26 cellular contexts compared by ENCODE assay signal in the genomic region with DNA sequence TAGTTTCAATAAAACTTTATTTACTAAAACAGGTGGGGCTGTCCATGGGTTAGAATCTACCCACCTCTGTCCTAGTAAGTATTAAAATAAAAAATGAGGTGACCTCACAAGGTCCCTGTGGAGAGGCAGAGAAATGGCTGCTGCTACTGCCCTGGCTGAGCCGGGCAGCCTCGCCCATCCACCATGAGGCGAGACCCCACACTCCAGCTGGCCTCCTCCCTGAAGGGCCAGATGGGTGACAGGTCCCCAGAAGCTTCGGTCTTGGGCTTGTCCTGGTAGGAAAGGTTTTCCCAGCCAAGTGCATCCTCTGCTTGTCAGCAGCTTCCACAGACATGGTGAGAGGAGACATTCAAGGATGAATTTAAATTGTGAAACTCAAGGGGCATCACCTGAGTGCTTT.
"Had no signal": no experiment of that assay in that cellular context is flagged by ENCODE, and none has a peak within 500 bp of the region (broad histone marks: within the 10 kb centered on the region; RNA-seq: fewer than 3 reads in every experiment).

No MANE protein-coding gene starts in this region.

- ATAC-seq: activated T-helper 17 cell treated with anti-CD3 and anti-CD28 coated beads, Interleukin-2, amount 50 U/mL, for 72 hours; HepG2; Panc1; T-cell had no signal

- DNase-seq: activated CD4-positive, alpha-beta memory T cell treated with anti-CD3 and anti-CD28 coated beads, Interleukin-2, amount 10 ng/mL, durations not matched to agents 7 days and 5 days; activated CD4-positive, alpha-beta T cell treated with anti-CD3 and anti-CD28 coated beads, Interleukin-2, amount 10 ng/mL, durations not matched to agents 7 days and 5 days; activated CD4-positive, CD25-positive, alpha-beta regulatory T cell; activated naive CD4-positive, alpha-beta T cell treated with anti-CD3 and anti-CD28 coated beads, Interleukin-2, amount 50 U/mL, for 16 hours; activated T-cell treated with anti-CD3 and anti-CD28 coated beads for 4 hours; activated T-cell treated with anti-CD3 and anti-CD28 coated beads, Interleukin-2, amount 50 U/mL, for 48 hours; adrenal gland; anterior cingulate cortex; MG63; MV-4-11; NCI-H1105; NCI-H1436; NCI-H1694 treated with DMSO at 0.1 percent for 48 hours; NCI-H446 treated with DMSO at 0.1 percent for 48 hours; NCI-H526 treated with DMSO at 0.1 percent for 48 hours; NK-92 treated with Interleukin-12 subunit alpha and Interleukin-12 subunit beta, amount 100 ng/mL, for 24 hours; OCI-M1; SHP77; T-cell; T-helper 2 cell; T1000 had no signal

- H3K36me3 ChIP-seq: adrenal gland, MG63, SJSA1 had no signal

- H3K9me3 ChIP-seq: adrenal gland, MG63 had no signal

- H3K4me3 ChIP-seq: adrenal gland, MG63, SJSA1 had no signal

- H3K27ac ChIP-seq: adrenal gland, RWPE1, SJSA1 had no signal

- H3K4me1 ChIP-seq: SJSA1 had no signal

- H3K27me3 ChIP-seq: adrenal gland, MG63, SJSA1 had no signal
